In the genomic region with DNA sequence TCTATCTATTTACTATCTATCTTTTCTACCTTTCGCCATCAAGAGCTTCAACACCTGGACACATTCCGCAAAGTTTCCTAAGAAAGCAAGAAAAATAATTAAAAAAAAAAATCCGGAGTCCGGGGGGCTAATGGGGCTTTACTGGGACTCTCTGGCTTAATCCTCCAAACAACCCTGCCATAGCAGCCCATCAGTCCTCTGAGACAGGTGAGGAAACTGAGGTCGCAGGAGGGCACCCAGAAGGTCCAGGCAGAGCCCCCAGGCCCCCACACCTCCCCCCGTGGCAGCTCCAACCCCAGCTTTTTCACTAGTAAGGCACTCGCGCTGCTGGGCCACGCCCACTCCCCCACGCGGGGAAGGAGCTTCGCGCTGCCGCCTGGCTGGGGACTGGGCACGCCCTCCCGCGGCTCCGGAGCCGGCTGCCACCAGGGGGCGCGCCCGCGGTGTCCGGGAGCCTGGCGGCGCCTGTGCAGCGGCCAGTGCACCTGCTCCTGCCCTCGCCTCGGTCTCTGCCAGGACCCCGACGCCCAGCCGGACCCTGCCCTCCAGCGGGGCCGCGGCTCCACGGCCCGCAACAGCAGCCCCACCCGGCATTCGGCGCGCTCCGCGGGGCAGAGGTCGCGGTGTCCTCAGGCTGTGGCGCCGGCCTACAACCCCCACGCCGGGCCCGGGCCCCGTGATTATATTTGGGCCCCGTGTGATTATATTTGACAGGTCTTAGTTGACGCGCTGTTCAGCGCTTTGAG, we compare ENCODE assay signal across 1 cellular context.
TF ChIP-seq lines count a peak whose summit lies in the region.

No MANE protein-coding gene starts in this region.

TF ChIP-seq in K562, 482 proteins besides CTCF, POLR2A, EP300 and RAD21 (continued from another document and continues in another):
- TF ChIP-seq, protein P1, sequence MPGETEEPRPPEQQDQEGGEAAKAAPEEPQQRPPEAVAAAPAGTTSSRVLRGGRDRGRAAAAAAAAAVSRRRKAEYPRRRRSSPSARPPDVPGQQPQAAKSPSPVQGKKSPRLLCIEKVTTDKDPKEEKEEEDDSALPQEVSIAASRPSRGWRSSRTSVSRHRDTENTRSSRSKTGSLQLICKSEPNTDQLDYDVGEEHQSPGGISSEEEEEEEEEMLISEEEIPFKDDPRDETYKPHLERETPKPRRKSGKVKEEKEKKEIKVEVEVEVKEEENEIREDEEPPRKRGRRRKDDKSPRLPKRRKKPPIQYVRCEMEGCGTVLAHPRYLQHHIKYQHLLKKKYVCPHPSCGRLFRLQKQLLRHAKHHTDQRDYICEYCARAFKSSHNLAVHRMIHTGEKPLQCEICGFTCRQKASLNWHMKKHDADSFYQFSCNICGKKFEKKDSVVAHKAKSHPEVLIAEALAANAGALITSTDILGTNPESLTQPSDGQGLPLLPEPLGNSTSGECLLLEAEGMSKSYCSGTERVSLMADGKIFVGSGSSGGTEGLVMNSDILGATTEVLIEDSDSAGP (CRISPR knock-in tag; IDR thresholded peaks at IDR 0.05): no peak
- TF ChIP-seq, protein P2, sequence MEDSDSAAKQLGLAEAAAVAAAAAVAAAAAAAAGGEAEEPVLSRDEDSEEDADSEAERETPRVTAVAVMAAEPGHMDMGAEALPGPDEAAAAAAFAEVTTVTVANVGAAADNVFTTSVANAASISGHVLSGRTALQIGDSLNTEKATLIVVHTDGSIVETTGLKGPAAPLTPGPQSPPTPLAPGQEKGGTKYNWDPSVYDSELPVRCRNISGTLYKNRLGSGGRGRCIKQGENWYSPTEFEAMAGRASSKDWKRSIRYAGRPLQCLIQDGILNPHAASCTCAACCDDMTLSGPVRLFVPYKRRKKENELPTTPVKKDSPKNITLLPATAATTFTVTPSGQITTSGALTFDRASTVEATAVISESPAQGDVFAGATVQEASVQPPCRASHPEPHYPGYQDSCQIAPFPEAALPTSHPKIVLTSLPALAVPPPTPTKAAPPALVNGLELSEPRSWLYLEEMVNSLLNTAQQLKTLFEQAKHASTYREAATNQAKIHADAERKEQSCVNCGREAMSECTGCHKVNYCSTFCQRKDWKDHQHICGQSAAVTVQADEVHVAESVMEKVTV (CRISPR knock-in tag; IDR thresholded peaks at IDR 0.05): peak; percentile 38; the same call in 1 of the 2 replicates
- no peak for TF ChIP-seq SOX6 (IDR thresholded peaks at IDR 0.05)
- TF ChIP-seq, protein P3, sequence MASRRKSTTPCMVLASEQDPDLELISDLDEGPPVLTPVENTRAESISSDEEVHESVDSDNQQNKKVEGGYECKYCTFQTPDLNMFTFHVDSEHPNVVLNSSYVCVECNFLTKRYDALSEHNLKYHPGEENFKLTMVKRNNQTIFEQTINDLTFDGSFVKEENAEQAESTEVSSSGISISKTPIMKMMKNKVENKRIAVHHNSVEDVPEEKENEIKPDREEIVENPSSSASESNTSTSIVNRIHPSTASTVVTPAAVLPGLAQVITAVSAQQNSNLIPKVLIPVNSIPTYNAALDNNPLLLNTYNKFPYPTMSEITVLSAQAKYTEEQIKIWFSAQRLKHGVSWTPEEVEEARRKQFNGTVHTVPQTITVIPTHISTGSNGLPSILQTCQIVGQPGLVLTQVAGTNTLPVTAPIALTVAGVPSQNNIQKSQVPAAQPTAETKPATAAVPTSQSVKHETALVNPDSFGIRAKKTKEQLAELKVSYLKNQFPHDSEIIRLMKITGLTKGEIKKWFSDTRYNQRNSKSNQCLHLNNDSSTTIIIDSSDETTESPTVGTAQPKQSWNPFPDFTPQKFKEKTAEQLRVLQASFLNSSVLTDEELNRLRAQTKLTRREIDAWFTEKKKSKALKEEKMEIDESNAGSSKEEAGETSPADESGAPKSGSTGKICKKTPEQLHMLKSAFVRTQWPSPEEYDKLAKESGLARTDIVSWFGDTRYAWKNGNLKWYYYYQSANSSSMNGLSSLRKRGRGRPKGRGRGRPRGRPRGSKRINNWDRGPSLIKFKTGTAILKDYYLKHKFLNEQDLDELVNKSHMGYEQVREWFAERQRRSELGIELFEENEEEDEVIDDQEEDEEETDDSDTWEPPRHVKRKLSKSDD (conservative IDR thresholded peaks at IDR 0.05; ENCODE audit: low read length): no peak
- no peak for TF ChIP-seq DMBX1 (CRISPR knock-in tag; IDR thresholded peaks at IDR 0.05; ENCODE audit: borderline replicate concordance)
- no peak for TF ChIP-seq HNRNPUL1 (IDR thresholded peaks at IDR 0.05; ENCODE audit: low read length)
- no peak for TF ChIP-seq HCFC1 (IDR thresholded peaks at IDR 0.05; ENCODE audit: low read depth, low read length)
- TF ChIP-seq NELFE (IDR thresholded peaks at IDR 0.05; ENCODE audit: insufficient read depth, insufficient read length): no peak
- no peak for TF ChIP-seq SMAD1 (IDR thresholded peaks at IDR 0.05; ENCODE audit: low read depth, low read length, partially characterized antibody)
- TF ChIP-seq, protein P4, sequence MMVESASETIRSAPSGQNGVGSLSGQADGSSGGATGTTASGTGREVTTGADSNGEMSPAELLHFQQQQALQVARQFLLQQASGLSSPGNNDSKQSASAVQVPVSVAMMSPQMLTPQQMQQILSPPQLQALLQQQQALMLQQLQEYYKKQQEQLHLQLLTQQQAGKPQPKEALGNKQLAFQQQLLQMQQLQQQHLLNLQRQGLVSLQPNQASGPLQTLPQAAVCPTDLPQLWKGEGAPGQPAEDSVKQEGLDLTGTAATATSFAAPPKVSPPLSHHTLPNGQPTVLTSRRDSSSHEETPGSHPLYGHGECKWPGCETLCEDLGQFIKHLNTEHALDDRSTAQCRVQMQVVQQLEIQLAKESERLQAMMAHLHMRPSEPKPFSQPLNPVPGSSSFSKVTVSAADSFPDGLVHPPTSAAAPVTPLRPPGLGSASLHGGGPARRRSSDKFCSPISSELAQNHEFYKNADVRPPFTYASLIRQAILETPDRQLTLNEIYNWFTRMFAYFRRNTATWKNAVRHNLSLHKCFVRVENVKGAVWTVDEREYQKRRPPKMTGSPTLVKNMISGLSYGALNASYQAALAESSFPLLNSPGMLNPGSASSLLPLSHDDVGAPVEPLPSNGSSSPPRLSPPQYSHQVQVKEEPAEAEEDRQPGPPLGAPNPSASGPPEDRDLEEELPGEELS (CRISPR knock-in tag; IDR thresholded peaks at IDR 0.05; ENCODE audit: borderline replicate concordance): 0 out of 2 replicates have a peak, but pooled peaks have one; percentile 35
- TF ChIP-seq, protein P5, sequence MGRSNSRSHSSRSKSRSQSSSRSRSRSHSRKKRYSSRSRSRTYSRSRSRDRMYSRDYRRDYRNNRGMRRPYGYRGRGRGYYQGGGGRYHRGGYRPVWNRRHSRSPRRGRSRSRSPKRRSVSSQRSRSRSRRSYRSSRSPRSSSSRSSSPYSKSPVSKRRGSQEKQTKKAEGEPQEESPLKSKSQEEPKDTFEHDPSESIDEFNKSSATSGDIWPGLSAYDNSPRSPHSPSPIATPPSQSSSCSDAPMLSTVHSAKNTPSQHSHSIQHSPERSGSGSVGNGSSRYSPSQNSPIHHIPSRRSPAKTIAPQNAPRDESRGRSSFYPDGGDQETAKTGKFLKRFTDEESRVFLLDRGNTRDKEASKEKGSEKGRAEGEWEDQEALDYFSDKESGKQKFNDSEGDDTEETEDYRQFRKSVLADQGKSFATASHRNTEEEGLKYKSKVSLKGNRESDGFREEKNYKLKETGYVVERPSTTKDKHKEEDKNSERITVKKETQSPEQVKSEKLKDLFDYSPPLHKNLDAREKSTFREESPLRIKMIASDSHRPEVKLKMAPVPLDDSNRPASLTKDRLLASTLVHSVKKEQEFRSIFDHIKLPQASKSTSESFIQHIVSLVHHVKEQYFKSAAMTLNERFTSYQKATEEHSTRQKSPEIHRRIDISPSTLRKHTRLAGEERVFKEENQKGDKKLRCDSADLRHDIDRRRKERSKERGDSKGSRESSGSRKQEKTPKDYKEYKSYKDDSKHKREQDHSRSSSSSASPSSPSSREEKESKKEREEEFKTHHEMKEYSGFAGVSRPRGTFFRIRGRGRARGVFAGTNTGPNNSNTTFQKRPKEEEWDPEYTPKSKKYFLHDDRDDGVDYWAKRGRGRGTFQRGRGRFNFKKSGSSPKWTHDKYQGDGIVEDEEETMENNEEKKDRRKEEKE (IDR thresholded peaks at IDR 0.05; ENCODE audit: borderline replicate concordance in 1 of 2, control insufficient read depth in 1 of 2, low read depth in 2 of 2, low read length in 1 of 2): no peak
- TF ChIP-seq PHB2 (IDR thresholded peaks at IDR 0.05; ENCODE audit: low read depth): no peak
- TF ChIP-seq ZNF324 (CRISPR knock-in tag; IDR thresholded peaks at IDR 0.05): no peak
- no peak for TF ChIP-seq ATF7 (IDR thresholded peaks at IDR 0.05)
- peak; percentile 95 for TF ChIP-seq SAFB (IDR thresholded peaks at IDR 0.05; ENCODE audit: borderline replicate concordance, low read depth, low read length)
- TF ChIP-seq, protein P6, sequence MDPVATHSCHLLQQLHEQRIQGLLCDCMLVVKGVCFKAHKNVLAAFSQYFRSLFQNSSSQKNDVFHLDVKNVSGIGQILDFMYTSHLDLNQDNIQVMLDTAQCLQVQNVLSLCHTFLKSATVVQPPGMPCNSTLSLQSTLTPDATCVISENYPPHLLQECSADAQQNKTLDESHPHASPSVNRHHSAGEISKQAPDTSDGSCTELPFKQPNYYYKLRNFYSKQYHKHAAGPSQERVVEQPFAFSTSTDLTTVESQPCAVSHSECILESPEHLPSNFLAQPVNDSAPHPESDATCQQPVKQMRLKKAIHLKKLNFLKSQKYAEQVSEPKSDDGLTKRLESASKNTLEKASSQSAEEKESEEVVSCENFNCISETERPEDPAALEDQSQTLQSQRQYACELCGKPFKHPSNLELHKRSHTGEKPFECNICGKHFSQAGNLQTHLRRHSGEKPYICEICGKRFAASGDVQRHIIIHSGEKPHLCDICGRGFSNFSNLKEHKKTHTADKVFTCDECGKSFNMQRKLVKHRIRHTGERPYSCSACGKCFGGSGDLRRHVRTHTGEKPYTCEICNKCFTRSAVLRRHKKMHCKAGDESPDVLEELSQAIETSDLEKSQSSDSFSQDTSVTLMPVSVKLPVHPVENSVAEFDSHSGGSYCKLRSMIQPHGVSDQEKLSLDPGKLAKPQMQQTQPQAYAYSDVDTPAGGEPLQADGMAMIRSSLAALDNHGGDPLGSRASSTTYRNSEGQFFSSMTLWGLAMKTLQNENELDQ (CRISPR knock-in tag; IDR thresholded peaks at IDR 0.05; ENCODE audit: borderline replicate concordance): no peak
- no peak for TF ChIP-seq ZNF165 (CRISPR knock-in tag; IDR thresholded peaks at IDR 0.05; ENCODE audit: borderline replicate concordance)
- TF ChIP-seq MTA3 (IDR thresholded peaks at IDR 0.05; ENCODE audit: borderline replicate concordance): no peak
- TF ChIP-seq BRF1 (IDR thresholded peaks at IDR 0.05; ENCODE audit: borderline replicate concordance, extremely low read depth, insufficient read length): no peak
- TF ChIP-seq, protein P7, sequence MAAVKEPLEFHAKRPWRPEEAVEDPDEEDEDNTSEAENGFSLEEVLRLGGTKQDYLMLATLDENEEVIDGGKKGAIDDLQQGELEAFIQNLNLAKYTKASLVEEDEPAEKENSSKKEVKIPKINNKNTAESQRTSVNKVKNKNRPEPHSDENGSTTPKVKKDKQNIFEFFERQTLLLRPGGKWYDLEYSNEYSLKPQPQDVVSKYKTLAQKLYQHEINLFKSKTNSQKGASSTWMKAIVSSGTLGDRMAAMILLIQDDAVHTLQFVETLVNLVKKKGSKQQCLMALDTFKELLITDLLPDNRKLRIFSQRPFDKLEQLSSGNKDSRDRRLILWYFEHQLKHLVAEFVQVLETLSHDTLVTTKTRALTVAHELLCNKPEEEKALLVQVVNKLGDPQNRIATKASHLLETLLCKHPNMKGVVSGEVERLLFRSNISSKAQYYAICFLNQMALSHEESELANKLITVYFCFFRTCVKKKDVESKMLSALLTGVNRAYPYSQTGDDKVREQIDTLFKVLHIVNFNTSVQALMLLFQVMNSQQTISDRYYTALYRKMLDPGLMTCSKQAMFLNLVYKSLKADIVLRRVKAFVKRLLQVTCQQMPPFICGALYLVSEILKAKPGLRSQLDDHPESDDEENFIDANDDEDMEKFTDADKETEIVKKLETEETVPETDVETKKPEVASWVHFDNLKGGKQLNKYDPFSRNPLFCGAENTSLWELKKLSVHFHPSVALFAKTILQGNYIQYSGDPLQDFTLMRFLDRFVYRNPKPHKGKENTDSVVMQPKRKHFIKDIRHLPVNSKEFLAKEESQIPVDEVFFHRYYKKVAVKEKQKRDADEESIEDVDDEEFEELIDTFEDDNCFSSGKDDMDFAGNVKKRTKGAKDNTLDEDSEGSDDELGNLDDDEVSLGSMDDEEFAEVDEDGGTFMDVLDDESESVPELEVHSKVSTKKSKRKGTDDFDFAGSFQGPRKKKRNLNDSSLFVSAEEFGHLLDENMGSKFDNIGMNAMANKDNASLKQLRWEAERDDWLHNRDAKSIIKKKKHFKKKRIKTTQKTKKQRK (IDR thresholded peaks at IDR 0.05; ENCODE audit: borderline replicate concordance, low read depth, low read length): no peak
- TF ChIP-seq CBX8 (IDR thresholded peaks at IDR 0.05; ENCODE audit: borderline replicate concordance, extremely low read depth, low read depth, low read length, poor library complexity, severe bottlenecking): no peak
- TF ChIP-seq MCM3 (IDR thresholded peaks at IDR 0.05): no peak
- TF ChIP-seq, protein P8, sequence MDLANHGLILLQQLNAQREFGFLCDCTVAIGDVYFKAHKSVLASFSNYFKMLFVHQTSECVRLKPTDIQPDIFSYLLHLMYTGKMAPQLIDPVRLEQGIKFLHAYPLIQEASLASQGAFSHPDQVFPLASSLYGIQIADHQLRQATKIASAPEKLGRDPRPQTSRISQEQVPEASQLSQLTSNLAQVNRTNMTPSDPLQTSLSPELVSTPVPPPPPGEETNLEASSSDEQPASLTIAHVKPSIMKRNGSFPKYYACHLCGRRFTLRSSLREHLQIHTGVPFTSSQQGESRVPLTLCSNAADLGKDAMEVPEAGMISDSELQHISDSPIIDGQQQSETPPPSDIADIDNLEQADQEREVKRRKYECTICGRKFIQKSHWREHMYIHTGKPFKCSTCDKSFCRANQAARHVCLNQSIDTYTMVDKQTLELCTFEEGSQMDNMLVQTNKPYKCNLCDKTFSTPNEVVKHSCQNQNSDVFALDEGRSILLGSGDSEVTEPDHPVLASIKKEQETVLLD (IDR thresholded peaks at IDR 0.05): no peak
- TF ChIP-seq ZNF263 (CRISPR knock-in tag; IDR thresholded peaks at IDR 0.05; ENCODE audit: borderline replicate concordance): peak; percentile 43; the same call in 1 of the 2 replicates
- no peak for TF ChIP-seq EZH2 (IDR thresholded peaks at IDR 0.05; ENCODE audit: borderline replicate concordance, low read depth, low read length)
- TF ChIP-seq STAG1 (CRISPR knock-in tag; IDR thresholded peaks at IDR 0.05; ENCODE audit: borderline replicate concordance): peak; percentile 71
- TF ChIP-seq TBL1XR1 (IDR thresholded peaks at IDR 0.05; ENCODE audit: low read length in 2 of 2): no peak
- no peak for TF ChIP-seq HEY1 (CRISPR knock-in tag; IDR thresholded peaks at IDR 0.05; ENCODE audit: borderline replicate concordance)
- TF ChIP-seq TEAD1 (CRISPR knock-in tag; IDR thresholded peaks at IDR 0.05): peak in 1 of 2 experiments; percentile 73; a peak in 2 of 4 replicates
- TF ChIP-seq CBFB (CRISPR knock-in tag; IDR thresholded peaks at IDR 0.05): no peak
- TF ChIP-seq RCOR1 (IDR thresholded peaks at IDR 0.05; ENCODE audit: borderline replicate concordance in 1 of 2, low read depth in 2 of 2, low read length in 2 of 2): peak in 1 of 2 experiments; percentile 52; a peak in 2 of 4 replicates
- TF ChIP-seq CCNT2 (IDR thresholded peaks at IDR 0.05; ENCODE audit: borderline replicate concordance, extremely low read depth, insufficient read length, low read depth, low read length): no peak
- TF ChIP-seq MED1 (CRISPR knock-in tag; IDR thresholded peaks at IDR 0.05; ENCODE audit: borderline replicate concordance): no peak
- no peak for TF ChIP-seq HNRNPLL (IDR thresholded peaks at IDR 0.05; ENCODE audit: low read depth, low read length, poor library complexity, severe bottlenecking)
- no peak for TF ChIP-seq ARHGAP35 (IDR thresholded peaks at IDR 0.05; ENCODE audit: partially characterized antibody)
- no peak for TF ChIP-seq ZNF140 (CRISPR knock-in tag; IDR thresholded peaks at IDR 0.05)
- TF ChIP-seq MBD2 (IDR thresholded peaks at IDR 0.05; ENCODE audit: borderline replicate concordance, low read depth): no peak
